ENCODE assay signal across 11 cellular contexts in the genomic region with DNA sequence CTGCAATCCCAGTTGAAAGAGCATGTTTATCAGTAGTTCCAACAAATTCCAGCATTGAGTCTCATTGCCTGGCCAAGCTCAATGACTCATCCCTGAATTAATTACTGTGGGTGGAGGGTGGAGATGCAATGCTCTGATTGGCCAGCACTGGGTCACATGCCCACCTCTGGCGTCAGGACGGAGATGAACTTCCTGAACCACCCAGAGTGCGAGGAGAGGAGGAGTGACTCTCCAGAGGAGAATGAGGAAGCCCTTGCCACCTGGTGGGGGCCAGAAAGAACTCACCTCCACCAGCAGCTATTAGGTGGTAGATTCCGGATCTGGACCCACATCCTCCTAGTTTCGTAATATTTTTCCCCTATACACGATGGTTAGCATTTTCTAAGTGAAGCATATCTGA.
DNase-seq lines count a peak whose midpoint lies in the region; FAIRE-seq and TF ChIP-seq lines count a peak whose summit lies in the region.
"Had no signal": no experiment of that assay in that cellular context is flagged by ENCODE, and none has a peak within 500 bp of the region (broad histone marks: within the 10 kb centered on the region; RNA-seq: fewer than 3 reads in every experiment).

No MANE protein-coding gene starts in this region.

- no peak overlapping the region for H3K27ac ChIP-seq in endothelial cell of umbilical vein (ENCODE audit: insufficient read depth, low read depth, low read length)

- H4K20me1 ChIP-seq in endothelial cell of umbilical vein (replicated peaks; ENCODE audit: control insufficient read depth, extremely low read depth, insufficient read depth, low read length), result no peaks in the 10 kb centered on the region

- H3K9ac ChIP-seq in endothelial cell of umbilical vein (replicated peaks; ENCODE audit: extremely low read depth, insufficient read depth, low read length), result no peak overlapping the region

- no peaks in the 10 kb centered on the region for H3K36me3 ChIP-seq in endothelial cell of umbilical vein (ENCODE audit: control insufficient read depth in 2 of 2, extremely low read depth in 1 of 2, insufficient read depth in 2 of 2, low read length in 2 of 2)

- no peaks in the 10 kb centered on the region for H3K9me3 ChIP-seq in endothelial cell of umbilical vein (replicated peaks; ENCODE audit: control insufficient read depth, insufficient read depth, low read length)

- no peaks in the 10 kb centered on the region for H3K4me1 ChIP-seq in endothelial cell of umbilical vein (ENCODE audit: control insufficient read depth, extremely low read depth, insufficient read depth, low read length)

- CTCF ChIA-PET in endothelial cell of umbilical vein (lab: Charles Lee), result interaction anchor here (0.6 to 0.7 kb wide), 2 partner anchors 12 to 124 kb away, joined by 3 read pairs; no protein-coding TSS in a partner anchor

- no TSS peak for BruUV-seq in endothelial cell of umbilical vein (replicated peaks; lab: Mats Ljungman, UMichigan)

- TF ChIP-seq POLR2A in H54 (IDR thresholded peaks at IDR 0.05; ENCODE audit: low read depth, low read length) (no peak), endothelial cell of umbilical vein (IDR thresholded peaks at IDR 0.05; ENCODE audit: low read depth, low read length) (no peak)

- TF ChIP-seq CTCF in endothelial cell of umbilical vein (IDR thresholded peaks at IDR 0.05; ENCODE audit: extremely low read depth in 1 of 2, insufficient read depth in 1 of 2, low read depth in 1 of 2, low read length in 2 of 2) (no peak), GM10266 (IDR thresholded peaks at IDR 0.05; ENCODE audit: control insufficient read depth, insufficient read depth, low read depth, missing control alignments) (no peak)

- H2AFZ ChIP-seq in endothelial cell of umbilical vein (ENCODE audit: low read depth, low read length), result no peak overlapping the region

- H3K4me3 ChIP-seq in endothelial cell of umbilical vein (replicated peaks in 1 of 3; ENCODE audit: insufficient read depth in 1 of 3, low read depth in 1 of 3, low read length in 3 of 3), result no peak overlapping the region

- H3K9me1 ChIP-seq in endothelial cell of umbilical vein (replicated peaks; ENCODE audit: control insufficient read depth, extremely low read depth, insufficient read depth, low read length), result no peaks in the 10 kb centered on the region

- no peak overlapping the region for H3K4me2 ChIP-seq in endothelial cell of umbilical vein (ENCODE audit: insufficient read depth, low read length)

- no peaks in the 10 kb centered on the region for H3K27me3 ChIP-seq in endothelial cell of umbilical vein (ENCODE audit: control insufficient read depth in 2 of 2, insufficient read depth in 2 of 2, low read length in 2 of 2)

- dilution Hi-C loops in endothelial cell of umbilical vein (cut with MboI; ENCODE audit: extremely low pct_ligation_motif_present, low sequenced_read_pairs), result no loop called here

- DNase-seq in H54 (ENCODE audit: insufficient read length, low spot score) (peak; percentile 61), NCI-H69 (lab: John Stamatoyannopoulos, UW) (peak; percentile 9), endothelial cell of umbilical vein (ENCODE audit: low read depth, low spot score) (peak; percentile 8), putamen (ENCODE audit: low spot score) (peak; percentile 34), NCI-H2081 (lab: John Stamatoyannopoulos, UW) (no peak), GM10266 (ENCODE audit: extremely low spot score) (no peak), NCI-H748 (lab: John Stamatoyannopoulos, UW; ENCODE audit: unreplicated experiment) (no peak), activated gamma-delta T cell (lab: John Stamatoyannopoulos, UW) (no peak)
- DNase-seq: activated CD4-positive, CD25-positive, alpha-beta regulatory T cell; nephron progenitor cell had no signal

- peak; percentile 41 for FAIRE-seq in H54 (lab: Jason Lieb, UNC)
- no peak for FAIRE-seq in endothelial cell of umbilical vein (lab: Jason Lieb, UNC)
- FAIRE-seq: colon had no signal

- intact Hi-C loops in endothelial cell of umbilical vein (cut with micrococcal nuclease), result no loop called here

- POLR2A ChIA-PET in endothelial cell of umbilical vein (lab: Charles Lee), result no interaction called here

- no peaks in the 10 kb centered on the region for H3K79me2 ChIP-seq in endothelial cell of umbilical vein (ENCODE audit: control insufficient read depth, insufficient read depth, low read length)

TF ChIP-seq in endothelial cell of umbilical vein, 7 proteins besides CTCF, POLR2A, EP300 and RAD21:
- TF ChIP-seq FOS (IDR thresholded peaks at IDR 0.05; ENCODE audit: borderline replicate concordance, insufficient read depth, low read length) (peak; percentile 25), GATA2 (IDR thresholded peaks at IDR 0.05; ENCODE audit: insufficient read depth, insufficient read length, low read depth, low read length) (no peak)

Comparison
In these comparisons a context has a peak if more than half of its experiments do, and no peak if none do; other contexts are left out.
1. DNase-seq: peak in H54 (single experiment), NCI-H69 (single experiment), endothelial cell of umbilical vein (single experiment) and putamen (single experiment); none in NCI-H2081 (0 of 2), GM10266 (single experiment), NCI-H748 (single experiment) and activated gamma-delta T cell (single experiment).